In genomic region chr1:20731057-20731991, GRCh38 we compare ENCODE assay signal across 7 cellular contexts. TPM values are rescaled to one million over a fixed set of nuclear protein-coding genes. Genes with fewer than 3 reads are reported as not detected.
A peak's percentile ranks its signal among the peaks of the same experiment; 100 is the strongest.
DNase-seq lines count a peak whose midpoint lies in the region; ATAC-seq, FAIRE-seq and TF ChIP-seq lines count a peak whose summit lies in the region.

No MANE protein-coding gene starts in this region.

- DNase-seq in GM12892 (ENCODE audit: insufficient read length) (no peak), HK-2 (ENCODE audit: unreplicated experiment) (peak; percentile 33), NCI-H1048 (lab: John Stamatoyannopoulos, UW) (no peak), NCI-H748 treated with DMSO at 0.1 percent for 48 hours (lab: John Stamatoyannopoulos, UW) (no peak), kidney tubule cell (ENCODE audit: low spot score) (no peak)
- DNase-seq in central memory CD8-positive, alpha-beta T cell (ENCODE audit: low spot score in 2 of 2) = no peak
- DNase-seq in naive thymus-derived CD8-positive, alpha-beta T cell = peak in 5 of 10 donors; percentile 13 to 66 (median 27)

- peak overlapping the region; percentile 32 for H3K27ac Mint-ChIP-seq in central memory CD8-positive, alpha-beta T cell (ENCODE audit: low read depth)
- peak overlapping the region in 3 of 10 donors; percentile 29 to 75 (median 33) for H3K27ac Mint-ChIP-seq in naive thymus-derived CD8-positive, alpha-beta T cell

- TF ChIP-seq POLR2A in GM12892 (IDR thresholded peaks at IDR 0.05; ENCODE audit: low read depth, low read length) = no peak

- peaks cover 2% of the 10 kb centered on the region for H3K36me3 Mint-ChIP-seq in central memory CD8-positive, alpha-beta T cell (ENCODE audit: insufficient read depth)
- H3K36me3 Mint-ChIP-seq in naive thymus-derived CD8-positive, alpha-beta T cell = no peaks in the 10 kb centered on the region

- FAIRE-seq in GM12892 (lab: Jason Lieb, UNC) = peak; percentile 73

- H3K4me3 Mint-ChIP-seq in central memory CD8-positive, alpha-beta T cell = peak overlapping the region; percentile 85
- H3K4me3 Mint-ChIP-seq in naive thymus-derived CD8-positive, alpha-beta T cell = peak overlapping the region; percentile 75 to 92 (median 80)

- ATAC-seq in central memory CD8-positive, alpha-beta T cell (replicated peaks; ENCODE audit: extremely low read depth, poor library complexity, severe bottlenecking) = peak; percentile 25
- ATAC-seq in naive thymus-derived CD8-positive, alpha-beta T cell = peak; percentile 42 to 48

- H3K4me1 Mint-ChIP-seq in central memory CD8-positive, alpha-beta T cell = peaks cover 34% of the 10 kb centered on the region
- peaks cover 8 to 28% (median 22%) of the 10 kb centered on the region in 4 donors for H3K4me1 Mint-ChIP-seq in naive thymus-derived CD8-positive, alpha-beta T cell

- H3K27me3 Mint-ChIP-seq in central memory CD8-positive, alpha-beta T cell = peaks cover 39% of the 10 kb centered on the region
- H3K27me3 Mint-ChIP-seq in naive thymus-derived CD8-positive, alpha-beta T cell = peaks cover 2 to 31% (median 12%) of the 10 kb centered on the region in 5 donors

- H3K9me3 Mint-ChIP-seq in central memory CD8-positive, alpha-beta T cell = no peaks in the 10 kb centered on the region
- H3K9me3 Mint-ChIP-seq in naive thymus-derived CD8-positive, alpha-beta T cell = no peaks in the 10 kb centered on the region

- POLR2A ChIA-PET in naive thymus-derived CD8-positive, alpha-beta T cell (lab: Charles Lee) = interaction anchor here (0.9 to 1.6 kb wide), 3 partner anchors 17 to 56 kb away, joined by 4 to 6 read pairs (median 5); partner anchors contain the start of gene HP1BP3

RNA-seq across cellular contexts. Expression of gene SH2D5, which starts 1.2 kb away (rescaled TPM):
- polyA plus RNA-seq in GM12892 (2012; ENCODE audit: missing spikeins) = 0.42 TPM
- not detected for total RNA-seq in naive thymus-derived CD8-positive, alpha-beta T cell
- polyA plus RNA-seq in naive thymus-derived CD8-positive, alpha-beta T cell = not detected

RNA-seq across cellular contexts. Expression of gene KIF17, which starts 13.5 kb away (rescaled TPM):
- polyA plus RNA-seq in GM12892 (2012; ENCODE audit: missing spikeins) = 0.42 TPM
- total RNA-seq in naive thymus-derived CD8-positive, alpha-beta T cell = not detected
- not detected for polyA plus RNA-seq in naive thymus-derived CD8-positive, alpha-beta T cell

RNA-seq across cellular contexts. Expression of gene HP1BP3, which starts 55.8 kb away (rescaled TPM):
- 110 TPM for polyA plus RNA-seq in GM12892 (2012; ENCODE audit: missing spikeins)
- total RNA-seq in naive thymus-derived CD8-positive, alpha-beta T cell = 100 to 1,000 TPM; 335 to 362 TPM
- 100 to 1,000 TPM; 220 to 282 (median 278) TPM for polyA plus RNA-seq in naive thymus-derived CD8-positive, alpha-beta T cell
